ENCODE assay signal across 14 cellular contexts in the genomic region with DNA sequence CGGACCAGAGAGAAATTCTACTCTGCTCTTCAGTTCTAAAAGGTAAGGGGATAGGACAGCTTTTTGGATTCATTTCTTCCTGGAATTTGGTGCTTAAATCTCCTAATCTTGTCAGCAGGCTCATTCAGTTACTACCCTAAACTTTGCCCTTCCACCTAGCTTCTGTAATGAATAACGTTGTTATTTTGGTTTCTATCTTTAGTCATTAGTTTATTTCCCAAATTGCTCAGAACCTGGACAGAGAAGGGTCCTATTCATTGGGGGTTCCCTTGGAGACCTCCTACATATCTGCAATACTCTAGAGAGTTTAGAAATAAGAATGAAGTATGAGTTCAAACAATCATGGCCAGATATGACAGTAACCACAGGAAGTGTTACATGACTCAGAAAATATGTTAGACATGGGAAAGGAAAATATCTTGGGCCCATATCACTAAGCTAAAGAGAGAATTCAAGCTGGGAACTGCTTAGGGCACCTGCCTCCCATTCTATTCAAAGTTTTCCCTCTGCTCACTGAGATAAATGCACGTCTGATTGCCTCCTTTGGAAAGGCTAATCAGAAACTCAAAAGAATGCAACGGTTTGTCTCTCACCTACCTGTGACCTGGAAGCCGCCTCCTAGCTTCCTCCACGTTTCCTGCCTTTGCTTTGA.
A peak's percentile ranks its signal among the peaks of the same experiment; 100 is the strongest.
DNase-seq lines count a peak whose midpoint lies in the region; ATAC-seq and TF ChIP-seq lines count a peak whose summit lies in the region.
"Had no signal": no experiment of that assay in that cellular context is flagged by ENCODE, and none has a peak within 500 bp of the region (broad histone marks: within the 10 kb centered on the region; RNA-seq: fewer than 3 reads in every experiment).

No MANE protein-coding gene starts in this region.

- DNase-seq in Calu3 (no peak), LHCN-M2 (ENCODE audit: low read depth) (peak; percentile 52), foreskin keratinocyte (peak in 1 of 2 donors; percentile 48), NCI-H2171 (lab: John Stamatoyannopoulos, UW) (no peak), NCI-H187 (lab: John Stamatoyannopoulos, UW) (no peak), psoas muscle (no peak)
- DNase-seq: activated B cell treated with CpG ODN at 0.5 μM for 24 hours, GF-D8, NCI-H1436 had no signal

- H3K4me1 ChIP-seq in foreskin keratinocyte (no peaks in the 10 kb centered on the region), psoas muscle (no peaks in the 10 kb centered on the region)
- H3K4me1 ChIP-seq: vagina had no signal

- H3K27ac ChIP-seq in foreskin keratinocyte (no peak overlapping the region), psoas muscle (no peak overlapping the region)
- H3K27ac ChIP-seq: BLaER1, vagina had no signal

- peaks cover 35% of the 10 kb centered on the region for H3K4me1 Mint-ChIP-seq in Calu3 (ENCODE audit: low read depth, unreplicated experiment)
- H3K4me1 Mint-ChIP-seq: activated B cell treated with CpG ODN at 0.5 μM for 24 hours, nephron had no signal

- no peak for TF ChIP-seq CTCF in Calu3 (IDR thresholded peaks at IDR 0.05; ENCODE audit: unreplicated experiment)
- TF ChIP-seq CTCF in foreskin keratinocyte (conservative IDR thresholded peaks at IDR 0.05): no peak
- TF ChIP-seq CTCF in psoas muscle (IDR thresholded peaks at IDR 0.05): no peak

- intact Hi-C loops in Calu3 (cut with micrococcal nuclease; ENCODE audit: unreplicated experiment): no loop called here
- intact Hi-C loops in psoas muscle (cut with DNase I): no loop called here

- H3K9me3 Mint-ChIP-seq in Calu3 (ENCODE audit: low read depth, unreplicated experiment): peaks cover 2% of the 10 kb centered on the region

- H3K36me3 ChIP-seq in psoas muscle (ENCODE audit: insufficient read depth in 1 of 2, low read depth in 1 of 2): no peaks in the 10 kb centered on the region
- H3K36me3 ChIP-seq: BLaER1, vagina had no signal

- H3K27ac Mint-ChIP-seq in Calu3 (ENCODE audit: unreplicated experiment): peak overlapping the region; percentile 54
- H3K27ac Mint-ChIP-seq: activated B cell treated with CpG ODN at 0.5 μM for 24 hours, nephron had no signal

- 42% methylated on average over 6 of the region's 6 CpGs for WGBS in psoas muscle, 3 donors

- H3K27me3 ChIP-seq in foreskin keratinocyte (peaks cover 3% of the 10 kb centered on the region), psoas muscle (ENCODE audit: insufficient read depth in 3 of 3, low read length in 2 of 3) (no peaks in the 10 kb centered on the region)
- H3K27me3 ChIP-seq: BLaER1, vagina had no signal

- no TSS peak for BruUV-seq in Calu3 (replicated peaks; lab: Mats Ljungman, UMichigan)

- H3K36me3 Mint-ChIP-seq in Calu3 (ENCODE audit: insufficient read depth, unreplicated experiment): no peaks in the 10 kb centered on the region

- CTCF ChIA-PET in Calu3 (lab: Charles Lee): interaction anchor here (0.7 to 1.3 kb wide), 4 partner anchors 12 to 258 kb away, joined by 3 to 5 read pairs (median 4); no protein-coding TSS in a partner anchor

- H3K4me3 Mint-ChIP-seq in Calu3 (ENCODE audit: low read depth, unreplicated experiment): no peak overlapping the region
- H3K4me3 Mint-ChIP-seq: activated B cell treated with CpG ODN at 0.5 μM for 24 hours, nephron had no signal

- no peaks in the 10 kb centered on the region for H3K27me3 Mint-ChIP-seq in Calu3 (ENCODE audit: unreplicated experiment)

- H3K9me3 ChIP-seq in psoas muscle: peaks cover 7% of the 10 kb centered on the region
- H3K9me3 ChIP-seq: vagina had no signal

- no peak overlapping the region for H3K4me3 ChIP-seq in psoas muscle
- H3K4me3 ChIP-seq: BLaER1, vagina had no signal

- ATAC-seq in GM21723 (IDR thresholded peaks at IDR 0.05; ENCODE audit: unreplicated experiment): peak; percentile 52
- peak; percentile 64 for ATAC-seq in foreskin keratinocyte
- no peak for ATAC-seq in HG03460 (IDR thresholded peaks at IDR 0.05; ENCODE audit: unreplicated experiment)
- no peak for ATAC-seq in psoas muscle

Comparison
In these comparisons a context has a peak if more than half of its experiments do, and no peak if none do; other contexts are left out.
1. ATAC-seq: peak in GM21723 (single experiment) and foreskin keratinocyte (single experiment); none in HG03460 (single experiment) and psoas muscle (0 of 4).